In genomic region chr16:87580855-87581261, GRCh38 we compare ENCODE assay signal across 14 cellular contexts. TPM values are rescaled to one million over a fixed set of nuclear protein-coding genes. Genes with fewer than 3 reads are reported as not detected.
DNase-seq lines count a peak whose midpoint lies in the region; ATAC-seq and TF ChIP-seq lines count a peak whose summit lies in the region.
"Had no signal": no experiment of that assay in that cellular context is flagged by ENCODE, and none has a peak within 500 bp of the region (broad histone marks: within the 10 kb centered on the region; RNA-seq: fewer than 3 reads in every experiment).

No MANE protein-coding gene starts in this region.

- no peaks in the 10 kb centered on the region for H3K36me3 ChIP-seq in aorta (ENCODE audit: control insufficient read depth in 1 of 2, insufficient read depth in 2 of 2, low read length in 1 of 2)
- H3K36me3 ChIP-seq: left lung had no signal

- no peaks in the 10 kb centered on the region for H3K27me3 ChIP-seq in aorta (ENCODE audit: control insufficient read depth in 1 of 2, insufficient read depth in 2 of 2, low read length in 1 of 2)

- no peaks in the 10 kb centered on the region for H3K9me3 Mint-ChIP-seq in stimulated activated naive CD8-positive, alpha-beta T cell treated with anti-CD3 and anti-CD28 coated beads, Interleukin-15, amount 100 ng/mL, for 72 hours
- H3K9me3 Mint-ChIP-seq: dendritic cell treated with granulocyte-macrophage colony-stimulating factor and Interleukin-4, amounts not matched to agents 40 ng/mL and 50 ng/mL, for 4 days; IgD-negative memory B cell had no signal

- H3K4me3 Mint-ChIP-seq in stimulated activated naive CD8-positive, alpha-beta T cell treated with anti-CD3 and anti-CD28 coated beads, Interleukin-15, amount 100 ng/mL, for 72 hours, result no peak overlapping the region
- H3K4me3 Mint-ChIP-seq: dendritic cell treated with granulocyte-macrophage colony-stimulating factor and Interleukin-4, amounts not matched to agents 40 ng/mL and 50 ng/mL, for 4 days; IgD-negative memory B cell had no signal

- no peaks in the 10 kb centered on the region for H3K4me1 Mint-ChIP-seq in stimulated activated naive CD8-positive, alpha-beta T cell treated with anti-CD3 and anti-CD28 coated beads, Interleukin-15, amount 100 ng/mL, for 72 hours
- H3K4me1 Mint-ChIP-seq: IgD-negative memory B cell had no signal

- TF ChIP-seq CTCF in fibroblast of pulmonary artery (IDR thresholded peaks at IDR 0.05; ENCODE audit: low read length, missing control alignments), result no peak

- intact Hi-C loops in aorta (cut with DNase I), result loop anchor here in 1 of 2 donors (5.0 kb wide), 1 partner anchor 119 kb away; no protein-coding TSS in a partner anchor

- 95 to 99% methylated on average over 4 of the region's 4 CpGs for WGBS in aorta, 2 donors

- H3K27ac ChIP-seq in aorta (ENCODE audit: low read depth in 1 of 2, low read length in 2 of 2), result peak overlapping the region in 1 of 2 donors; percentile 20

- no peak overlapping the region for H3K27ac Mint-ChIP-seq in stimulated activated naive CD8-positive, alpha-beta T cell treated with anti-CD3 and anti-CD28 coated beads, Interleukin-15, amount 100 ng/mL, for 72 hours
- H3K27ac Mint-ChIP-seq: dendritic cell treated with granulocyte-macrophage colony-stimulating factor and Interleukin-4, amounts not matched to agents 40 ng/mL and 50 ng/mL, for 4 days; IgD-negative memory B cell had no signal

- DNase-seq in stimulated activated naive CD8-positive, alpha-beta T cell treated with anti-CD3 and anti-CD28 coated beads, Interleukin-15, Interleukin-2, amounts not matched to agents 100 U/mL and 50 U/mL, for 24 hours, result peak; percentile 42
- DNase-seq in stimulated activated naive CD8-positive, alpha-beta T cell treated with anti-CD3 and anti-CD28 coated beads, Interleukin-15, amount 100 ng/mL, for 72 hours, result no peak
- DNase-seq in NCI-H226, result peak; percentile 85
- peak; percentile 57 for DNase-seq in fibroblast of pulmonary artery (ENCODE audit: low read depth)
- peak; percentile 46 to 63 for DNase-seq in aorta
- DNase-seq: activated CD4-positive, CD25-positive, alpha-beta regulatory T cell; activated gamma-delta T cell treated with Interleukin-2 at 50 U/mL for 16 hours; NCI-H2227 treated with DMSO at 0.1 percent for 48 hours had no signal

- ATAC-seq in stimulated activated naive CD8-positive, alpha-beta T cell treated with anti-CD3 and anti-CD28 coated beads, Interleukin-15, Interleukin-2, amounts not matched to agents 100 U/mL and 50 U/mL, for 24 hours, result peak; percentile 72
- no peak for ATAC-seq in stimulated activated naive CD8-positive, alpha-beta T cell treated with anti-CD3 and anti-CD28 coated beads, Interleukin-15, amount 100 ng/mL, for 72 hours
- ATAC-seq in aorta (ENCODE audit: low FRiP score) (no peak), HG03095 (IDR thresholded peaks at IDR 0.05; ENCODE audit: unreplicated experiment) (no peak), GM19023 (IDR thresholded peaks at IDR 0.05; ENCODE audit: unreplicated experiment) (no peak)
- no peak for ATAC-seq in activated CD4-positive, CD25-positive, alpha-beta regulatory T cell treated with anti-CD3 and anti-CD28 coated beads, Interleukin-2, amount 50 U/mL, for 24 hours
- ATAC-seq: left lung had no signal

- H3K4me3 ChIP-seq in fibroblast of pulmonary artery (replicated peaks; ENCODE audit: low read depth, low read length) (no peak overlapping the region), aorta (ENCODE audit: low read length in 2 of 2) (no peak overlapping the region)
- H3K4me3 ChIP-seq: left lung had no signal

- H3K27me3 Mint-ChIP-seq in stimulated activated naive CD8-positive, alpha-beta T cell treated with anti-CD3 and anti-CD28 coated beads, Interleukin-15, amount 100 ng/mL, for 72 hours, result peaks cover 76% of the 10 kb centered on the region

- no peaks in the 10 kb centered on the region for H3K4me1 ChIP-seq in aorta (ENCODE audit: control insufficient read depth in 1 of 2, insufficient read depth in 2 of 2, low read length in 2 of 2)

- H3K9me3 ChIP-seq in aorta (ENCODE audit: control insufficient read depth, low read length), result no peaks in the 10 kb centered on the region
- H3K9me3 ChIP-seq: left lung had no signal

RNA-seq across cellular contexts. Expression of gene JPH3, which starts 21.4 kb away (rescaled TPM):
- under 1 TPM; 0.21 to 0.26 TPM for total RNA-seq in aorta
- polyA plus RNA-seq in aorta, result not detected
- polyA plus RNA-seq: IgD-negative memory B cell had no signal

Comparison
In these comparisons a context has a peak if more than half of its experiments do, and no peak if none do; other contexts are left out.
1. DNase-seq: peak in stimulated activated naive CD8-positive, alpha-beta T cell treated with anti-CD3 and anti-CD28 coated beads, Interleukin-15, Interleukin-2, amounts not matched to agents 100 U/mL and 50 U/mL, for 24 hours (single experiment), NCI-H226 (single experiment), fibroblast of pulmonary artery (single experiment) and aorta (2 of 2); none in stimulated activated naive CD8-positive, alpha-beta T cell treated with anti-CD3 and anti-CD28 coated beads, Interleukin-15, amount 100 ng/mL, for 72 hours (0 of 2).